ENCODE assay signal across 9 cellular contexts in the genomic region with DNA sequence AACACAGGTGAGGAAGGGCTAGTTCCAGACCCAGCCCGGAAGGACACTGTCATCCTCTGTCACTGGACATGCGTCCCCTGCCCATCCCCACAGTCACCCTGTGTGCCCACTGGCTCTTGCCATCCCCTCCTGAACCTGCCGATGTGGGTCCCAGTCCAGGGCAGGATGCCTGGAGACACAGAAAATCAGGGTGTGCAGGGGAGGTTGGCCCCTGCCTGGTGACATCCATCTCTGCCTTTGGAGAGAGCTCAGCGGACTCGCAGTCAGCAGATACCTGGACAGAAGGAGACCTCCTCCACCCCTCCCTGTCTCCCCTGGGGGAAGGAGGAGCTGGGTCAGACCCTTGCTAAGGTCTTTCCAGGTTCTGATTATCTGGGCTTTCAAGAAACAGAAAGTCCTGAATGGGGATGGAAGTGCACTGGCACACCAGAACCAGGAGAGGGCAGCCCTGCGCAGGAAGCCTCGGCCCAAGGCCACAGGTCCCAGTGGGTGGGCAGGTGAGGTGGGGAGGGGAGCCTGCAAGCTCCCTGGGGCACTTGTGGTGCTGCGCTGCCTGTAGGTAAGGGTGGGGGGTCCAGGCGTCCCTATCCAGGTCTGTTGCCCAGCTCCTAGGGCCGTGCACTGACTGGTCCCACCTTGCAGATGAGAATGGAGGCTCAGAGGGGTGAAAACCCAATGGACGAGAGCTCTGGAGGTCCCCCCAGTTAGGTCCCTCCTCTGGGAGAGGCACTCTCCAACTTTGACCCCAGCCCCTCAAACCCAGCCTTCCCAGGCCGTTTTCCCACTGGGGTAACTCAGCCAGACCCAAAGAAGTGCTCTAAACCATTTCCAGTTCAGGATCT. TPM values are rescaled to one million over a fixed set of nuclear protein-coding genes. Genes with fewer than 3 reads are reported as not detected.
DNase-seq lines count a peak whose midpoint lies in the region; ATAC-seq and TF ChIP-seq lines count a peak whose summit lies in the region.
"Had no signal": no experiment of that assay in that cellular context is flagged by ENCODE, and none has a peak within 500 bp of the region (broad histone marks: within the 10 kb centered on the region; RNA-seq: fewer than 3 reads in every experiment).

No MANE protein-coding gene starts in this region.

- no peak overlapping the region for H3K4ac ChIP-seq in mesenchymal stem cell (ENCODE audit: low read depth in 1 of 2, low read length in 2 of 2)

- CTCF ChIA-PET in Calu3 (lab: Charles Lee): no interaction called here

- H2BK5ac ChIP-seq in mesenchymal stem cell (ENCODE audit: low read depth, low read length, poor library complexity, severe bottlenecking): no peak overlapping the region

- no peak overlapping the region for H3K9ac ChIP-seq in mesenchymal stem cell (ENCODE audit: low read length)

- no peak overlapping the region for H3K27ac Mint-ChIP-seq in Calu3 (ENCODE audit: unreplicated experiment)
- H3K27ac Mint-ChIP-seq in chondrocyte (ENCODE audit: unreplicated experiment): no peak overlapping the region

- H3K9me3 Mint-ChIP-seq in Calu3 (ENCODE audit: low read depth, unreplicated experiment) (peaks cover 7% of the 10 kb centered on the region), chondrocyte (ENCODE audit: low read depth) (peaks cover 6% of the 10 kb centered on the region)

- WGBS in mesenchymal stem cell: 56% methylated on average over 9 of the region's 12 CpGs
- whole genome bisulfite sequencing in upper lobe of left lung, 2 donors: 0 to 31% methylated on average over 1 to 12 of the region's 12 CpGs

- no peak overlapping the region for H3K4me2 ChIP-seq in mesenchymal stem cell (ENCODE audit: low read length, poor library complexity, severe bottlenecking)

- no peak overlapping the region for H4K8ac ChIP-seq in mesenchymal stem cell (ENCODE audit: low read length)

- no peak overlapping the region for H2BK12ac ChIP-seq in mesenchymal stem cell (ENCODE audit: low read length in 2 of 2)

- TF ChIP-seq EP300 in upper lobe of left lung (IDR thresholded peaks at IDR 0.05): no peak

- H2BK15ac ChIP-seq in mesenchymal stem cell (ENCODE audit: low read depth, poor library complexity, severe bottlenecking): no peak overlapping the region

- no peak overlapping the region for H3K4me3 ChIP-seq in HFF-Myc (replicated peaks; ENCODE audit: low read depth, low read length)
- H3K4me3 ChIP-seq in mesenchymal stem cell (ENCODE audit: insufficient read depth in 1 of 2, low read depth in 1 of 2, low read length in 2 of 2): no peak overlapping the region
- H3K4me3 ChIP-seq in upper lobe of left lung: no peak overlapping the region

- BruUV-seq in Calu3 (replicated peaks; lab: Mats Ljungman, UMichigan): no TSS peak

- H3K36me3 ChIP-seq in mesenchymal stem cell (ENCODE audit: control insufficient read depth in 1 of 2, insufficient read depth in 2 of 2, low read depth in 1 of 2, low read length in 2 of 2) (no peaks in the 10 kb centered on the region), upper lobe of left lung (no peaks in the 10 kb centered on the region)

- H3K27ac ChIP-seq in mesenchymal stem cell (ENCODE audit: low read length, poor library complexity, severe bottlenecking) (no peak overlapping the region), upper lobe of left lung (no peak overlapping the region)

- H3K9me3 ChIP-seq in mesenchymal stem cell (ENCODE audit: control insufficient read depth, low read length) (peaks cover 12% of the 10 kb centered on the region), upper lobe of left lung (no peaks in the 10 kb centered on the region)

- H3K36me3 Mint-ChIP-seq in Calu3 (ENCODE audit: insufficient read depth, unreplicated experiment): no peaks in the 10 kb centered on the region
- peaks cover 3% of the 10 kb centered on the region for H3K36me3 Mint-ChIP-seq in chondrocyte (ENCODE audit: low read depth)

- no peaks in the 10 kb centered on the region for H3K4me1 Mint-ChIP-seq in Calu3 (ENCODE audit: low read depth, unreplicated experiment)
- H3K4me1 Mint-ChIP-seq in chondrocyte (ENCODE audit: low read depth): peaks cover 3% of the 10 kb centered on the region

- H2AK5ac ChIP-seq in mesenchymal stem cell (ENCODE audit: low read length, severe bottlenecking): no peak overlapping the region

- H3K4me1 ChIP-seq in mesenchymal stem cell (ENCODE audit: control insufficient read depth, insufficient read depth, low read depth, low read length) (peaks cover 1% of the 10 kb centered on the region), upper lobe of left lung (no peaks in the 10 kb centered on the region)

- no peak overlapping the region for H2BK120ac ChIP-seq in mesenchymal stem cell (ENCODE audit: low read depth, low read length)

- no peak overlapping the region for H4K91ac ChIP-seq in mesenchymal stem cell (ENCODE audit: low read length)

- ATAC-seq in upper lobe of left lung (ENCODE audit: low FRiP score in 2 of 2): peak in 1 of 2 donors; percentile 39
- ATAC-seq in GM18858 (IDR thresholded peaks at IDR 0.05; ENCODE audit: unreplicated experiment): no peak

- TF ChIP-seq CTCF in Calu3 (IDR thresholded peaks at IDR 0.05; ENCODE audit: unreplicated experiment): peak; percentile 92
- TF ChIP-seq CTCF in HFF-Myc (IDR thresholded peaks at IDR 0.05; ENCODE audit: low read depth, low read length, missing control alignments): peak; percentile 86
- TF ChIP-seq CTCF in chondrocyte (IDR thresholded peaks at IDR 0.05): peak; percentile 86
- TF ChIP-seq CTCF in upper lobe of left lung (IDR thresholded peaks at IDR 0.05): peak in 4 of 6 experiments; percentile 37 to 59 (median 42)

- DNase-seq in Calu3 (peak; percentile 64), HFF-Myc (ENCODE audit: extremely low read depth, low read depth) (no peak), SW480 (ENCODE audit: low spot score) (peak; percentile 22), chondrocyte (ENCODE audit: low spot score) (no peak), mesenchymal stem cell (peak; percentile 23), upper lobe of left lung (no peak), NCI-H1048 (lab: John Stamatoyannopoulos, UW) (no peak)

- H3K27me3 Mint-ChIP-seq in Calu3 (ENCODE audit: unreplicated experiment) (peaks cover 98% of the 10 kb centered on the region), chondrocyte (ENCODE audit: low read depth) (peaks cover 21% of the 10 kb centered on the region)

- intact Hi-C loops in Calu3 (cut with micrococcal nuclease; ENCODE audit: unreplicated experiment): loop anchor here (1.0 kb wide), 1 partner anchor 288 kb away; no protein-coding TSS in a partner anchor

- H3K4me3 Mint-ChIP-seq in Calu3 (ENCODE audit: low read depth, unreplicated experiment) (no peak overlapping the region), chondrocyte (ENCODE audit: unreplicated experiment) (no peak overlapping the region)

- no peak overlapping the region for H2AFZ ChIP-seq in mesenchymal stem cell (ENCODE audit: low read depth, low read length)

- H3K27me3 ChIP-seq in mesenchymal stem cell (ENCODE audit: control insufficient read depth in 1 of 2, insufficient read depth in 1 of 2, low read length in 2 of 2): peaks cover 11 to 77% of the 10 kb centered on the region in 2 experiments
- H3K27me3 ChIP-seq in upper lobe of left lung: no peaks in the 10 kb centered on the region

- no peaks in the 10 kb centered on the region for H3K79me1 ChIP-seq in mesenchymal stem cell (replicated peaks; ENCODE audit: low read length, poor library complexity, severe bottlenecking)

- no peak for TF ChIP-seq POLR2A in upper lobe of left lung (IDR thresholded peaks at IDR 0.05)

- H3K23ac ChIP-seq in mesenchymal stem cell (ENCODE audit: low read length in 2 of 2): no peak overlapping the region

- no peak overlapping the region for H3K18ac ChIP-seq in mesenchymal stem cell (ENCODE audit: low read depth in 1 of 2, low read length in 2 of 2)

- no peak overlapping the region for H3K14ac ChIP-seq in mesenchymal stem cell (ENCODE audit: low read length in 2 of 2)

RNA-seq across cellular contexts. Expression of a gene that starts 9.7 kb away (rescaled TPM):
- total RNA-seq in Calu3 (2022): not detected in 2 replicates
- total RNA-seq in chondrocyte: not detected in 3 replicates
- polyA plus RNA-seq in mesenchymal stem cell (2013, experiment 1 of 2): not detected
- polyA plus RNA-seq in mesenchymal stem cell (2013, experiment 2 of 2): not detected
- total RNA-seq in upper lobe of left lung: not detected
- total RNA-seq: M059J had no signal

RNA-seq across cellular contexts. Expression of a gene that starts 14.1 kb away (rescaled TPM):
- 94.4 and 106 TPM in 2 replicates for total RNA-seq in Calu3 (2022)
- total RNA-seq in chondrocyte: 139 to 162 TPM (median 140 TPM) in 3 replicates
- polyA plus RNA-seq in mesenchymal stem cell (2013, experiment 1 of 2): 322 TPM
- 340 TPM for polyA plus RNA-seq in mesenchymal stem cell (2013, experiment 2 of 2)
- total RNA-seq in upper lobe of left lung: 100 to 1,000 TPM in 5 of 6 donors, 10 to 100 TPM in 1; 97.2 to 141 (median 129) TPM

Comparison
In these comparisons a context has a peak if more than half of its experiments do, and no peak if none do; other contexts are left out.
1. DNase-seq: peak in Calu3 (single experiment), SW480 (single experiment) and mesenchymal stem cell (single experiment); none in HFF-Myc (single experiment), chondrocyte (single experiment), upper lobe of left lung (0 of 2) and NCI-H1048 (single experiment).
2. CTCF ChIP-seq: peak in every context shown above with its lines; median percentile 92 in Calu3; 86 in HFF-Myc; 86 in chondrocyte; 42 in upper lobe of left lung.